Comparison of ENCODE assay signal across 15 cellular contexts in genomic region chr6:32164295-32164694, GRCh38. TPM values are rescaled to one million over a fixed set of nuclear protein-coding genes. Genes with fewer than 3 reads are reported as not detected.
DNase-seq lines count a peak whose midpoint lies in the region; ATAC-seq and TF ChIP-seq lines count a peak whose summit lies in the region.
"Had no signal": no experiment of that assay in that cellular context is flagged by ENCODE, and none has a peak within 500 bp of the region (broad histone marks: within the 10 kb centered on the region; RNA-seq: fewer than 3 reads in every experiment).

Gene EGFL8 (plus strand): TSS chr6:32164595. CDS start chr6:32166166, 1,571 bp downstream.

- H4K20me1 ChIP-seq in neural progenitor cell (ENCODE audit: low read depth), result peaks cover 6% of the 10 kb centered on the region

- no peak for ATAC-seq in activated naive CD8-positive, alpha-beta T cell treated with anti-CD3 and anti-CD28 coated beads, Interleukin-2, amount 50 U/mL, for 24 hours
- no peak for ATAC-seq in upper lobe of left lung (ENCODE audit: low FRiP score in 2 of 2)
- no peak for ATAC-seq in left lobe of liver
- no peak for ATAC-seq in GM18868 (IDR thresholded peaks at IDR 0.05; ENCODE audit: unreplicated experiment)
- ATAC-seq in HG02870 (IDR thresholded peaks at IDR 0.05; ENCODE audit: unreplicated experiment), result no peak
- ATAC-seq: A549; activated T-helper 17 cell treated with anti-CD3 and anti-CD28 coated beads, Interleukin-2, amount 50 U/mL, for 72 hours had no signal

- no peak within 1 kb of the TSS for H3K4me3 Mint-ChIP-seq in activated naive CD8-positive, alpha-beta T cell treated with anti-CD3 and anti-CD28 coated beads for 36 hours
- no peak within 1 kb of the TSS for H3K4me3 Mint-ChIP-seq in activated naive CD8-positive, alpha-beta T cell treated with anti-CD3 and anti-CD28 coated beads, Interleukin-2, amount 50 U/mL, for 24 hours
- H3K4me3 Mint-ChIP-seq in endothelial cell (ENCODE audit: unreplicated experiment) (peak within 1 kb of the TSS; percentile 47), neural progenitor cell (no peak within 1 kb of the TSS)
- H3K4me3 Mint-ChIP-seq: activated T-helper 17 cell treated with anti-CD3 and anti-CD28 coated beads, Interleukin-2, amount 50 U/mL, for 72 hours had no signal

- peak within 1 kb of the TSS; percentile 54 for H3K4me2 ChIP-seq in neural progenitor cell
- H3K4me2 ChIP-seq: A549 had no signal

- H3K9me3 ChIP-seq in neural progenitor cell (ENCODE audit: low read depth) (no peaks in the 10 kb centered on the region), upper lobe of left lung (no peaks in the 10 kb centered on the region)
- H3K9me3 ChIP-seq: A549 had no signal

- H3K4me1 Mint-ChIP-seq in activated naive CD8-positive, alpha-beta T cell treated with anti-CD3 and anti-CD28 coated beads for 36 hours, result peaks cover 3% of the 10 kb centered on the region
- H3K4me1 Mint-ChIP-seq in activated naive CD8-positive, alpha-beta T cell treated with anti-CD3 and anti-CD28 coated beads, Interleukin-2, amount 50 U/mL, for 24 hours, result no peaks in the 10 kb centered on the region
- H3K4me1 Mint-ChIP-seq in endothelial cell (ENCODE audit: unreplicated experiment), result peaks cover 31% of the 10 kb centered on the region
- peaks cover 9% of the 10 kb centered on the region for H3K4me1 Mint-ChIP-seq in neural progenitor cell

- no peak for TF ChIP-seq EP300 in upper lobe of left lung (IDR thresholded peaks at IDR 0.05)

- H3K27me3 ChIP-seq in neural progenitor cell (no peaks in the 10 kb centered on the region), upper lobe of left lung (no peaks in the 10 kb centered on the region)

- peak within 1 kb of the TSS; percentile 8 for H3K4me3 ChIP-seq in neural progenitor cell
- H3K4me3 ChIP-seq in upper lobe of left lung, result no peak within 1 kb of the TSS
- H3K4me3 ChIP-seq: A549, coronary artery had no signal

- no peak within 1 kb of the TSS for H3K27ac Mint-ChIP-seq in activated naive CD8-positive, alpha-beta T cell treated with anti-CD3 and anti-CD28 coated beads for 36 hours
- H3K27ac Mint-ChIP-seq in activated naive CD8-positive, alpha-beta T cell treated with anti-CD3 and anti-CD28 coated beads, Interleukin-2, amount 50 U/mL, for 24 hours, result no peak within 1 kb of the TSS
- H3K27ac Mint-ChIP-seq in endothelial cell (ENCODE audit: unreplicated experiment) (peak within 1 kb of the TSS; percentile 91), neural progenitor cell (peak within 1 kb of the TSS; percentile 89)
- H3K27ac Mint-ChIP-seq: activated T-helper 17 cell treated with anti-CD3 and anti-CD28 coated beads, Interleukin-2, amount 50 U/mL, for 72 hours had no signal

- no peaks in the 10 kb centered on the region for H3K9me3 Mint-ChIP-seq in activated naive CD8-positive, alpha-beta T cell treated with anti-CD3 and anti-CD28 coated beads for 36 hours
- no peaks in the 10 kb centered on the region for H3K9me3 Mint-ChIP-seq in activated naive CD8-positive, alpha-beta T cell treated with anti-CD3 and anti-CD28 coated beads, Interleukin-2, amount 50 U/mL, for 24 hours
- no peaks in the 10 kb centered on the region for H3K9me3 Mint-ChIP-seq in endothelial cell (ENCODE audit: unreplicated experiment)
- no peaks in the 10 kb centered on the region for H3K9me3 Mint-ChIP-seq in neural progenitor cell
- H3K9me3 Mint-ChIP-seq: activated T-helper 17 cell treated with anti-CD3 and anti-CD28 coated beads, Interleukin-2, amount 50 U/mL, for 72 hours had no signal

- no peak within 1 kb of the TSS for H3K9ac ChIP-seq in neural progenitor cell

- H3K79me2 ChIP-seq in neural progenitor cell (ENCODE audit: low read depth), result no peaks in the 10 kb centered on the region

- TF ChIP-seq POLR2A in upper lobe of left lung (IDR thresholded peaks at IDR 0.05), result no peak

- DNase-seq in activated naive CD8-positive, alpha-beta T cell treated with anti-CD3 and anti-CD28 coated beads for 36 hours, result no peak
- no peak for DNase-seq in activated naive CD8-positive, alpha-beta T cell treated with anti-CD3 and anti-CD28 coated beads, Interleukin-2, amount 50 U/mL, for 24 hours
- DNase-seq in endothelial cell (ENCODE audit: low spot score) (no peak), neural progenitor cell (ENCODE audit: low spot score) (peak; percentile 45), upper lobe of left lung (no peak), left lobe of liver (ENCODE audit: low spot score) (no peak)
- DNase-seq: activated CD4-positive, CD25-positive, alpha-beta regulatory T cell treated with anti-CD3 and anti-CD28 coated beads, Interleukin-2, amount 50 U/mL, for 72 hours; DMS79; NCI-H510A; SHP77 treated with DMSO at 0.1 percent for 48 hours had no signal

- H3K36me3 ChIP-seq in neural progenitor cell (no peaks in the 10 kb centered on the region), upper lobe of left lung (peaks cover 0 to 31% (median 15%) of the 10 kb centered on the region in 4 donors)

- no peak within 1 kb of the TSS for H2AFZ ChIP-seq in neural progenitor cell (replicated peaks)

- peaks cover 12% of the 10 kb centered on the region for H3K36me3 Mint-ChIP-seq in activated naive CD8-positive, alpha-beta T cell treated with anti-CD3 and anti-CD28 coated beads for 36 hours
- peaks cover 17% of the 10 kb centered on the region for H3K36me3 Mint-ChIP-seq in activated naive CD8-positive, alpha-beta T cell treated with anti-CD3 and anti-CD28 coated beads, Interleukin-2, amount 50 U/mL, for 24 hours (ENCODE audit: low read depth)
- H3K36me3 Mint-ChIP-seq in endothelial cell (ENCODE audit: low read depth, unreplicated experiment) (peaks cover 32% of the 10 kb centered on the region), neural progenitor cell (peaks cover 33% of the 10 kb centered on the region)

- H3K27ac ChIP-seq in neural progenitor cell (peak within 1 kb of the TSS; percentile 85), upper lobe of left lung (peak within 1 kb of the TSS; percentile 37 to 84 (median 71))
- H3K27ac ChIP-seq: A549 had no signal

- peaks cover 50% of the 10 kb centered on the region for H3F3A ChIP-seq in neural progenitor cell (ENCODE audit: low read depth)

- TF ChIP-seq CTCF in endothelial cell (IDR thresholded peaks at IDR 0.05; ENCODE audit: unreplicated experiment) (no peak), neural progenitor cell (IDR thresholded peaks at IDR 0.05) (no peak), upper lobe of left lung (IDR thresholded peaks at IDR 0.05) (no peak)

- H3K4me1 ChIP-seq in neural progenitor cell (peaks cover 30% of the 10 kb centered on the region), upper lobe of left lung (peaks cover 0 to 6% (median 5%) of the 10 kb centered on the region in 4 donors)
- H3K4me1 ChIP-seq: A549 had no signal

- H3K27me3 Mint-ChIP-seq in activated naive CD8-positive, alpha-beta T cell treated with anti-CD3 and anti-CD28 coated beads for 36 hours, result no peaks in the 10 kb centered on the region
- no peaks in the 10 kb centered on the region for H3K27me3 Mint-ChIP-seq in activated naive CD8-positive, alpha-beta T cell treated with anti-CD3 and anti-CD28 coated beads, Interleukin-2, amount 50 U/mL, for 24 hours
- H3K27me3 Mint-ChIP-seq in endothelial cell (ENCODE audit: unreplicated experiment) (peaks cover 13% of the 10 kb centered on the region), neural progenitor cell (ENCODE audit: insufficient read depth, low read depth) (peaks cover 2% of the 10 kb centered on the region)
- H3K27me3 Mint-ChIP-seq: activated T-helper 17 cell treated with anti-CD3 and anti-CD28 coated beads, Interleukin-2, amount 50 U/mL, for 72 hours had no signal

RNA-seq across cellular contexts. Expression of gene EGFL8, which starts in this region (rescaled TPM):
- 10 to 100 TPM; 12.8 to 14.0 TPM for total RNA-seq in activated naive CD8-positive, alpha-beta T cell treated with anti-CD3 and anti-CD28 coated beads for 36 hours
- 37.4 TPM for total RNA-seq in endothelial cell (ENCODE audit: unreplicated experiment)
- 3.8 and 16.1 TPM in 2 replicates for total RNA-seq in neural progenitor cell (ENCODE audit: low replicate concordance)
- total RNA-seq in upper lobe of left lung, result 10 to 100 TPM in 2 of 6 donors, 1 to 10 TPM in 4; 6.1 to 37.7 (median 9.6) TPM
- 6.3 TPM for total RNA-seq in left lobe of liver

Comparison
In these comparisons a context has a peak if more than half of its experiments do, and no peak if none do; other contexts are left out.
1. H3K27ac Mint-ChIP-seq: peak in endothelial cell (single experiment) and neural progenitor cell (single experiment); none in activated naive CD8-positive, alpha-beta T cell treated with anti-CD3 and anti-CD28 coated beads for 36 hours (single experiment) and activated naive CD8-positive, alpha-beta T cell treated with anti-CD3 and anti-CD28 coated beads, Interleukin-2, amount 50 U/mL, for 24 hours (single experiment).